ENCODE assay signal across 8 cellular contexts in genomic region chr9:131405858-131406566, GRCh38. TPM values are rescaled to one million over a fixed set of nuclear protein-coding genes. Genes with fewer than 3 reads are reported as not detected.
DNase-seq lines count a peak whose midpoint lies in the region; ATAC-seq and TF ChIP-seq lines count a peak whose summit lies in the region.

No MANE protein-coding gene starts in this region.

- no peaks in the 10 kb centered on the region for H3K36me3 ChIP-seq in brain microvascular endothelial cell (replicated peaks)
- no peaks in the 10 kb centered on the region for H3K36me3 ChIP-seq in lung (ENCODE audit: control insufficient read depth in 2 of 2, insufficient read depth in 2 of 2, low read length in 2 of 2)
- H3K36me3 ChIP-seq in transverse colon: no peaks in the 10 kb centered on the region

- ATAC-seq in lung (ENCODE audit: insufficient read depth, low FRiP score) (no peak), GM19455 (IDR thresholded peaks at IDR 0.05; ENCODE audit: unreplicated experiment) (no peak), GM21515 (IDR thresholded peaks at IDR 0.05; ENCODE audit: unreplicated experiment) (no peak)

- intact Hi-C loops in transverse colon (cut with DNase I; ENCODE audit: low total_unique reads): no loop called here

- TF ChIP-seq CTCF in brain microvascular endothelial cell (IDR thresholded peaks at IDR 0.05; ENCODE audit: low read depth, low read length, missing control alignments) (no peak), lung (IDR thresholded peaks at IDR 0.05; ENCODE audit: control extremely low read depth, extremely low read depth) (no peak), transverse colon (IDR thresholded peaks at IDR 0.05) (no peak)

- 45 to 62% methylated on average over 9 of the region's 9 CpGs for WGBS in lung, 2 donors
- WGBS in transverse colon (ENCODE audit: low coverage in 1 of 2), 2 donors: 41% methylated on average over 8 of the region's 9 CpGs; no CpG with 5 or more reads in 1 of the 2 donors

- DNase-seq in activated T-cell treated with anti-CD3 and anti-CD28 coated beads, Interleukin-2, amount 50 U/mL, for 1 hour: peak; percentile 31
- no peak for DNase-seq in activated T-cell treated with anti-CD3 and anti-CD28 coated beads, Interleukin-2, amount 50 U/mL, for 48 hours
- DNase-seq in brain microvascular endothelial cell (no peak), lung (ENCODE audit: low spot score) (no peak), transverse colon (no peak), GOT3 (lab: John Stamatoyannopoulos, UW) (no peak)

- H3K4me3 ChIP-seq in brain microvascular endothelial cell (ENCODE audit: low read depth, low read length) (no peak overlapping the region), lung (no peak overlapping the region), transverse colon (peak overlapping the region in 1 of 4 donors; percentile 19)

- H3K27me3 ChIP-seq in brain microvascular endothelial cell (replicated peaks) (no peaks in the 10 kb centered on the region), lung (ENCODE audit: control insufficient read depth, insufficient read depth) (no peaks in the 10 kb centered on the region), transverse colon (no peaks in the 10 kb centered on the region)

- TF ChIP-seq EP300 in transverse colon (IDR thresholded peaks at IDR 0.05; ENCODE audit: low read depth): no peak

- in situ Hi-C loops in brain microvascular endothelial cell (cut with HindIII; ENCODE audit: low pct_ligation_motif_present, low sequenced_read_pairs) (no loop called here), transverse colon (cut with MboI; ENCODE audit: low pct_ligation_motif_present in 1 of 4, low pct_unique_long_range_greater_than_20kb in 1 of 4, low sequenced_read_pairs in 3 of 4) (no loop called here)

- H3K9me3 ChIP-seq in lung (ENCODE audit: control insufficient read depth in 2 of 2, insufficient read depth in 1 of 2, low read length in 1 of 2): no peaks in the 10 kb centered on the region
- H3K9me3 ChIP-seq in transverse colon: no peaks in the 10 kb centered on the region

- no peak for TF ChIP-seq POLR2A in transverse colon (IDR thresholded peaks at IDR 0.05)

- H3K4me1 ChIP-seq in lung (ENCODE audit: control insufficient read depth in 2 of 2, insufficient read depth in 2 of 2, low read length in 2 of 2): peaks cover 48 to 67% of the 10 kb centered on the region in 2 donors
- peaks cover 60 to 100% (median 78%) of the 10 kb centered on the region in 4 donors for H3K4me1 ChIP-seq in transverse colon

- peak overlapping the region; percentile 58 for H3K27ac ChIP-seq in brain microvascular endothelial cell
- H3K27ac ChIP-seq in lung (ENCODE audit: low read depth in 1 of 2, low read length in 1 of 2): peak overlapping the region; percentile 74 to 79
- H3K27ac ChIP-seq in transverse colon: peak overlapping the region; percentile 80 to 99 (median 82)

RNA-seq across cellular contexts. Expression of gene PRRC2B, which starts 12.1 kb away (rescaled TPM):
- total RNA-seq in lung (100 to 1,000 TPM; 124 to 171 TPM), transverse colon (100 to 1,000 TPM in 2 of 4 donors, 10 to 100 TPM in 2; 73.7 to 171 (median 98.9) TPM)
- 10 to 100 TPM; 39.4 to 59.0 TPM for polyA plus RNA-seq in lung
